Comparison of ENCODE assay signal across 9 cellular contexts in genomic region chr1:116637583-116637982, GRCh38. TPM values are rescaled to one million over a fixed set of nuclear protein-coding genes. Genes with fewer than 3 reads are reported as not detected.
A peak's percentile ranks its signal among the peaks of the same experiment; 100 is the strongest.
DNase-seq lines count a peak whose midpoint lies in the region; ATAC-seq, FAIRE-seq and TF ChIP-seq lines count a peak whose summit lies in the region.
"Not testable (repeated sequence)": the region's sequence is repeated elsewhere in the genome, so short reads cannot be mapped to it uniquely, and the experiment has no call there.
"Had no signal": no experiment of that assay in that cellular context is flagged by ENCODE, and none has a peak within 500 bp of the region (broad histone marks: within the 10 kb centered on the region; RNA-seq: fewer than 3 reads in every experiment).

No MANE protein-coding gene starts in this region.

- CTCF ChIA-PET in K562 (lab: Yijun Ruan, JAX; ENCODE audit: low intra/inter-chr PET ratio) = not testable (repeated sequence)

- TF ChIP-seq CTCF in K562 (IDR thresholded peaks at IDR 0.05 in 2 of 3, conservative IDR thresholded peaks at IDR 0.05 in 1 of 3; ENCODE audit: insufficient read depth in 2 of 3, low read depth in 1 of 3, low read length in 3 of 3) = not testable (repeated sequence)

- H3K79me2 ChIP-seq in K562 (ENCODE audit: control insufficient read depth, insufficient read depth, low read length) = not testable (repeated sequence)

- not testable (repeated sequence) for H3K4me3 ChIP-seq in K562

- TF ChIP-seq POLR2A in K562 (conservative IDR thresholded peaks at IDR 0.05) = not testable (repeated sequence)

- in situ Hi-C loops in SK-MEL-5 (cut with HindIII; ENCODE audit: low pct_unique_long_range_greater_than_20kb, low sequenced_read_pairs); K562 (cut with MboI): not testable (repeated sequence)

- not testable (repeated sequence) for H2AFZ ChIP-seq in K562 (ENCODE audit: low read depth, low read length)

- not testable (repeated sequence) for H3K27ac ChIP-seq in K562 (ENCODE audit: extremely low read depth, low read depth, low read length)

- H3K4me3 Mint-ChIP-seq in activated T-helper 17 cell treated with anti-CD3 and anti-CD28 coated beads, Interleukin-2, amount 50 U/mL, for 72 hours = peak overlapping the region; percentile 20
- H3K4me3 Mint-ChIP-seq in stimulated activated naive B cell treated with anti-CD40 and anti-IgM and Interleukin-4, amounts not matched to agents 10 μg/mL and 1 μg/mL and 100 μg/mL, for 72 hours = peak overlapping the region in 1 of 2 donors; percentile 7

- not testable (repeated sequence) for H3K9ac ChIP-seq in K562 (ENCODE audit: insufficient read depth in 1 of 2, low read depth in 2 of 2, low read length in 2 of 2)

- not testable (repeated sequence) for H3K9me1 ChIP-seq in K562 (ENCODE audit: control insufficient read depth, insufficient read depth, low read length)

- 18% methylated on average over 2 of the region's 2 CpGs for WGBS in K562 (ENCODE audit: insufficient coverage, low coverage, missing lambda C conversion rate)

- H3K4me1 Mint-ChIP-seq in activated T-helper 17 cell treated with anti-CD3 and anti-CD28 coated beads, Interleukin-2, amount 50 U/mL, for 72 hours = peaks cover 15% of the 10 kb centered on the region
- H3K4me1 Mint-ChIP-seq in stimulated activated naive B cell treated with anti-CD40 and anti-IgM and Interleukin-4, amounts not matched to agents 10 μg/mL and 1 μg/mL and 100 μg/mL, for 72 hours = peaks cover 22 to 36% of the 10 kb centered on the region in 2 donors

- H3K27ac Mint-ChIP-seq in activated T-helper 17 cell treated with anti-CD3 and anti-CD28 coated beads, Interleukin-2, amount 50 U/mL, for 72 hours = peak overlapping the region; percentile 26
- peak overlapping the region; percentile 49 for H3K27ac Mint-ChIP-seq in stimulated activated naive B cell treated with anti-CD40 and anti-IgM and Interleukin-4, amounts not matched to agents 10 μg/mL and 1 μg/mL and 100 μg/mL, for 72 hours

- not testable (repeated sequence) for BruUV-seq in K562 (replicated peaks; lab: Mats Ljungman, UMichigan)

- DNase-seq in CD1c-positive myeloid dendritic cell (ENCODE audit: extremely low spot score) (peak; percentile 7), SK-MEL-5 (ENCODE audit: low read depth, low spot score) (peak; percentile 54)
- DNase-seq in activated CD4-positive, alpha-beta T cell treated with anti-CD3 and anti-CD28 coated beads, Interleukin-2, amount 50 U/mL, for 48 hours = peak; percentile 14 to 40
- not testable (repeated sequence) for DNase-seq in K562 (ENCODE audit: extremely low read depth in 1 of 4, low spot score in 3 of 4)
- DNase-seq in stimulated activated CD4-positive, alpha-beta T cell treated with anti-CD3 and anti-CD28 coated beads, Interleukin-1b, Interleukin-23, amount 100 ng/mL, for 48 hours = peak; percentile 23
- peak; percentile 21 for DNase-seq in stimulated activated naive B cell treated with anti-CD40 and anti-IgM and Interleukin-4, amounts not matched to agents 10 μg/mL and 1 μg/mL and 100 μg/mL, for 72 hours

- not testable (repeated sequence) for H3K36me3 Mint-ChIP-seq in activated T-helper 17 cell treated with anti-CD3 and anti-CD28 coated beads, Interleukin-2, amount 50 U/mL, for 72 hours (ENCODE audit: low read depth)
- peaks cover 21 to 42% of the 10 kb centered on the region in 2 donors for H3K36me3 Mint-ChIP-seq in stimulated activated naive B cell treated with anti-CD40 and anti-IgM and Interleukin-4, amounts not matched to agents 10 μg/mL and 1 μg/mL and 100 μg/mL, for 72 hours

- ATAC-seq in activated T-helper 17 cell treated with anti-CD3 and anti-CD28 coated beads, Interleukin-2, amount 50 U/mL, for 72 hours (replicated peaks); K562; stimulated activated naive B cell treated with anti-CD40 and anti-IgM and Interleukin-4, amounts not matched to agents 10 μg/mL and 1 μg/mL and 100 μg/mL, for 72 hours (replicated peaks): not testable (repeated sequence)

- H3K27me3 ChIP-seq in K562 (ENCODE audit: control insufficient read depth in 2 of 2, insufficient read depth in 2 of 2, low read length in 2 of 2) = not testable (repeated sequence)

- H4K20me1 ChIP-seq in K562 (replicated peaks; ENCODE audit: control insufficient read depth, insufficient read depth, low read length) = not testable (repeated sequence)

- H3K9me3 Mint-ChIP-seq in activated T-helper 17 cell treated with anti-CD3 and anti-CD28 coated beads, Interleukin-2, amount 50 U/mL, for 72 hours; stimulated activated naive B cell treated with anti-CD40 and anti-IgM and Interleukin-4, amounts not matched to agents 10 μg/mL and 1 μg/mL and 100 μg/mL, for 72 hours: not testable (repeated sequence)

- intact Hi-C loops in K562 (cut with micrococcal nuclease) = not testable (repeated sequence)

- not testable (repeated sequence) for FAIRE-seq in K562 (lab: Jason Lieb, UNC)

- H3K27me3 Mint-ChIP-seq in activated T-helper 17 cell treated with anti-CD3 and anti-CD28 coated beads, Interleukin-2, amount 50 U/mL, for 72 hours = not testable (repeated sequence)
- H3K27me3 Mint-ChIP-seq in stimulated activated naive B cell treated with anti-CD40 and anti-IgM and Interleukin-4, amounts not matched to agents 10 μg/mL and 1 μg/mL and 100 μg/mL, for 72 hours = peaks cover 4 to 11% of the 10 kb centered on the region in 2 donors

- POLR2A ChIA-PET in K562 (lab: Yijun Ruan, JAX) = not testable (repeated sequence)

- TF ChIP-seq EP300 in K562 (IDR thresholded peaks at IDR 0.05; ENCODE audit: low read length) = not testable (repeated sequence)

- not testable (repeated sequence) for H3K4me2 ChIP-seq in K562 (ENCODE audit: insufficient read depth, low read length)

- H3K36me3 ChIP-seq in K562 (ENCODE audit: control insufficient read depth, insufficient read depth, low read length) = not testable (repeated sequence)

- not testable (repeated sequence) for H3K9me3 ChIP-seq in K562 (replicated peaks; ENCODE audit: control insufficient read depth, insufficient read depth, low read depth, low read length)

- TF ChIP-seq RAD21 in K562 (CRISPR knock-in tag; conservative IDR thresholded peaks at IDR 0.05 in 1 of 2, IDR thresholded peaks at IDR 0.05 in 1 of 2) = not testable (repeated sequence)

- H3K4me1 ChIP-seq in K562 (replicated peaks in 1 of 2; ENCODE audit: control insufficient read depth in 2 of 2, insufficient read depth in 2 of 2, low read length in 2 of 2) = peaks cover 3 to 18% of the 10 kb centered on the region in 2 experiments; a peak in 3 of 5 replicates

TF ChIP-seq in K562, 482 proteins besides CTCF, POLR2A, EP300 and RAD21:
- TF ChIP-seq TAL1 (IDR thresholded peaks at IDR 0.05) (0 out of 2 replicates have a peak, but pooled peaks have one; percentile 8), NR2C1 (tag; IDR thresholded peaks at IDR 0.05) (peak; percentile 77), ESRRA (IDR thresholded peaks at IDR 0.05; ENCODE audit: borderline replicate concordance, low read depth) (peak; percentile 78), YY1 (IDR thresholded peaks at IDR 0.05; ENCODE audit: borderline replicate concordance in 1 of 3, control insufficient read depth in 1 of 3, extremely low read depth in 1 of 3, insufficient read depth in 3 of 3, insufficient read length in 1 of 3, insufficient replicate concordance in 2 of 3, low read depth in 1 of 3, low read length in 2 of 3) (peak in 1 of 3 experiments; percentile 9), CBFA2T3 (IDR thresholded peaks at IDR 0.05) (peak; percentile 74), FOXK2 (conservative IDR thresholded peaks at IDR 0.05 in 1 of 2, IDR thresholded peaks at IDR 0.05 in 1 of 2; ENCODE audit: low read depth in 2 of 2) (peak in 1 of 2 experiments; percentile 10; a peak in 1 of 4 replicates), TRIM24 (IDR thresholded peaks at IDR 0.05) (peak in 1 of 2 experiments; percentile 24; a peak in 1 of 4 replicates), CBFA2T2 (conservative IDR thresholded peaks at IDR 0.05) (peak; percentile 69)
- not testable (repeated sequence) for TF ChIP-seq NR2C1 (IDR thresholded peaks at IDR 0.05)

RNA-seq across cellular contexts. Expression of gene IGSF3, which starts 29.9 kb away (rescaled TPM):
- total RNA-seq in SK-MEL-5 (2014; rRNA removed; shearing (Covaris generic)) = 33.2 and 35.2 TPM in 2 replicates
- 33.0 and 41.6 TPM in 2 replicates for polyA plus RNA-seq in SK-MEL-5 (2015; cell fraction: cytosol; rRNA removed)
- 11.0 and 15.4 TPM in 2 replicates for polyA plus RNA-seq in SK-MEL-5 (2015; cell fraction: nucleus; rRNA removed)
- 1 to 10 TPM; 2.1 to 10.0 TPM for total RNA-seq in activated T-helper 17 cell treated with anti-CD3 and anti-CD28 coated beads, Interleukin-2, amount 50 U/mL, for 72 hours
- total RNA-seq in K562 (2011; cell fraction: chromatin; rRNA removed; ENCODE audit: low replicate concordance) = 16.2 and 27.0 TPM in 2 replicates
- 35.1 and 40.4 TPM in 2 replicates for total RNA-seq in K562 (2011; cell fraction: nucleolus; rRNA removed)
- 25.1 and 28.2 TPM in 2 replicates for total RNA-seq in K562 (2011; cell fraction: nucleoplasm; rRNA removed)
- 13.1 and 15.1 TPM in 2 replicates for total RNA-seq in K562 (2014; rRNA removed)
- 7.5 and 7.8 TPM in 2 replicates for total RNA-seq in K562 (2014; rRNA removed; fragmentation: Illumina TruSeq; extraction: Trizol)
- total RNA-seq in K562 (2015; rRNA removed; fragmentation: Illumina TruSeq; extraction: Trizol) = 7.5 and 8.3 TPM in 2 replicates
- total RNA-seq in K562 (2021) = 14.4 and 15.0 TPM in 2 replicates
- 7.7 and 8.9 TPM in 2 replicates for polyA plus RNA-seq in K562 (2011; rRNA removed)
- polyA plus RNA-seq in K562 (2011; cell fraction: cytosol; rRNA removed) = 10.0 and 16.2 TPM in 2 replicates
- 10.1 and 17.6 TPM in 2 replicates for polyA plus RNA-seq in K562 (2011; cell fraction: nucleus; rRNA removed)
- polyA plus RNA-seq in K562 (2012) = 8.7 and 14.2 TPM in 2 replicates
- polyA plus RNA-seq in K562 (2014; fragmentation: Illumina TruSeq; extraction: Trizol) = 10.8 and 11.5 TPM in 2 replicates
- polyA plus RNA-seq in K562 (2014; fragmentation: Nextera tagmentation; extraction: Ambion mirVana) = 1 to 10 TPM; 1.1 to 1.2 TPM
- polyA plus RNA-seq in K562 (2014; rRNA removed) = 7.9 and 8.4 TPM in 2 replicates
- polyA minus RNA-seq in K562 (2011; rRNA and poly(A)+ RNA removed) = 9.8 and 14.9 TPM in 2 replicates
- polyA minus RNA-seq in K562 (2011; cell fraction: cytosol; rRNA and poly(A)+ RNA removed) = 14.1 and 16.5 TPM in 2 replicates
- polyA minus RNA-seq in K562 (2011; cell fraction: nucleus; rRNA and poly(A)+ RNA removed) = 9.7 and 10.1 TPM in 2 replicates
- total RNA-seq: HFFc6 had no signal
- polyA plus RNA-seq: CD8-positive, alpha-beta memory T cell had no signal
